ENCODE assay signal across 1 cellular context in the genomic region with DNA sequence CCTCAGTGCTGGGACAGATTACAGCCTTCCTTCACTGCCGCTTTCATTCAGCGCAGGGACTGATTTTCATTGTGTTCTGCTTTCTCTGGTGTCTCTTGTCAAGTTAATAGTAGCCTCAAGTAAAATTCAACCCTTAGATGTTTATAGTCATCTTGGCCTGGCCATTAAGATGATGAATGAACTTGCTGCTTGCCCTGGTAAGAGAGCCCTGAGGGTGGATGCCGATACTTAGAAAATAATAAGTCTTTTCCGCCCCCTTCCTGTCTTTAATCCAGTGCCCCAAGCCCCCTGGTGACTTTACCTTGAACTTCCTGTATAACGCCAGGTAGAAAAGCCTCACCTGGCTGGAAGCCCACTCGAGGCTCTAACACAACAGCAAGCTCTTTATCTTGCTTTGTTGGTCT.
TF ChIP-seq lines count a peak whose summit lies in the region.

No MANE protein-coding gene starts in this region.

TF ChIP-seq in GM23338, 12 proteins besides CTCF, POLR2A, EP300 and RAD21 (continued from another document):
- TF ChIP-seq ZNF114 (CRISPR knock-in tag; IDR thresholded peaks at IDR 0.05): no peak
